10 cellular contexts compared by ENCODE assay signal in genomic region chr15:40878785-40879184, GRCh38. TPM values are rescaled to one million over a fixed set of nuclear protein-coding genes. Genes with fewer than 3 reads are reported as not detected.
DNase-seq lines count a peak whose midpoint lies in the region; ATAC-seq, FAIRE-seq and TF ChIP-seq lines count a peak whose summit lies in the region.
"Had no signal": no experiment of that assay in that cellular context is flagged by ENCODE, and none has a peak within 500 bp of the region (broad histone marks: within the 10 kb centered on the region; RNA-seq: fewer than 3 reads in every experiment).

No MANE protein-coding gene starts in this region.

- H3K27me3 Mint-ChIP-seq in T-helper 2 cell treated with Interferon-gamma antibody and Interleukin-4, amounts not matched to agents 5 μg/mL and 100 μg/mL, for 36 hours (ENCODE audit: low read depth), result peaks cover 13% of the 10 kb centered on the region
- no peaks in the 10 kb centered on the region for H3K27me3 Mint-ChIP-seq in astrocyte (ENCODE audit: low read depth, unreplicated experiment)

- H3K79me2 ChIP-seq in astrocyte (ENCODE audit: insufficient read depth, low read length), result no peaks in the 10 kb centered on the region

- H2AFZ ChIP-seq in astrocyte (ENCODE audit: low read depth, low read length), result no peak overlapping the region

- H3K4me1 Mint-ChIP-seq in T-helper 2 cell treated with Interferon-gamma antibody and Interleukin-4, amounts not matched to agents 5 μg/mL and 100 μg/mL, for 36 hours (ENCODE audit: low read depth), result peaks cover 14% of the 10 kb centered on the region
- peaks cover 3% of the 10 kb centered on the region for H3K4me1 Mint-ChIP-seq in astrocyte (ENCODE audit: low read depth, unreplicated experiment)

- H3K27me3 ChIP-seq in astrocyte (ENCODE audit: insufficient read depth, low read length) (peaks cover 3% of the 10 kb centered on the region), prostate gland (replicated peaks; ENCODE audit: insufficient read depth) (no peaks in the 10 kb centered on the region), uterus (no peaks in the 10 kb centered on the region)

- H4K20me1 ChIP-seq in astrocyte (ENCODE audit: insufficient read depth, low read length), result no peaks in the 10 kb centered on the region

- H3K9ac ChIP-seq in astrocyte (ENCODE audit: low read length), result no peak overlapping the region

- peak; percentile 48 for DNase-seq in T-helper 2 cell treated with Interferon-gamma antibody and Interleukin-4, amounts not matched to agents 5 μg/mL and 100 μg/mL, for 36 hours (ENCODE audit: low spot score)
- no peak for DNase-seq in T-helper 2 cell
- DNase-seq in astrocyte (ENCODE audit: low read depth), result peak; percentile 44
- DNase-seq in prostate gland (ENCODE audit: low spot score), result no peak
- DNase-seq in uterus, result no peak

- no peak for FAIRE-seq in astrocyte (lab: Jason Lieb, UNC)

- H3K4me1 ChIP-seq in astrocyte (ENCODE audit: insufficient read depth, low read length) (peaks cover under 1% of the 10 kb centered on the region), prostate gland (replicated peaks) (no peaks in the 10 kb centered on the region), uterus (peaks cover 0 to 5% of the 10 kb centered on the region in 2 donors)

- no peak for TF ChIP-seq CTCF in astrocyte (IDR thresholded peaks at IDR 0.05; ENCODE audit: insufficient read depth, low read depth, low read length)
- TF ChIP-seq CTCF in prostate gland (IDR thresholded peaks at IDR 0.05), result no peak
- no peak for TF ChIP-seq CTCF in uterus (IDR thresholded peaks at IDR 0.05)

- WGBS in prostate gland, result 65% methylated on average over 1 of the region's 1 CpG

- no peaks in the 10 kb centered on the region for H3K9me3 Mint-ChIP-seq in T-helper 2 cell treated with Interferon-gamma antibody and Interleukin-4, amounts not matched to agents 5 μg/mL and 100 μg/mL, for 36 hours
- no peaks in the 10 kb centered on the region for H3K9me3 Mint-ChIP-seq in astrocyte (ENCODE audit: unreplicated experiment)

- TF ChIP-seq POLR2A in prostate gland (IDR thresholded peaks at IDR 0.05), result peak; percentile 16
- TF ChIP-seq POLR2A in uterus (IDR thresholded peaks at IDR 0.05), result no peak

- H3K9me3 ChIP-seq in astrocyte (ENCODE audit: insufficient read depth, low read depth, low read length) (no peaks in the 10 kb centered on the region), prostate gland (no peaks in the 10 kb centered on the region), uterus (no peaks in the 10 kb centered on the region)

- intact Hi-C loops in prostate gland (cut with DNase I) (no loop called here), uterus (cut with DNase I; ENCODE audit: low total_unique reads) (no loop called here)

- H3K27ac Mint-ChIP-seq in T-helper 2 cell treated with Interferon-gamma antibody and Interleukin-4, amounts not matched to agents 5 μg/mL and 100 μg/mL, for 36 hours, result no peak overlapping the region
- no peak overlapping the region for H3K27ac Mint-ChIP-seq in astrocyte (ENCODE audit: unreplicated experiment)

- no peak overlapping the region for H3K4me3 ChIP-seq in astrocyte (ENCODE audit: insufficient read depth, low read depth, low read length)
- no peak overlapping the region for H3K4me3 ChIP-seq in prostate gland
- H3K4me3 ChIP-seq in uterus, result no peak overlapping the region

- peak; percentile 59 for ATAC-seq in HG03108 (IDR thresholded peaks at IDR 0.05; ENCODE audit: unreplicated experiment)
- no peak for ATAC-seq in HG03354 (IDR thresholded peaks at IDR 0.05; ENCODE audit: poor library complexity, severe bottlenecking, unreplicated experiment)
- ATAC-seq in HG02970 (IDR thresholded peaks at IDR 0.05; ENCODE audit: low FRiP score, unreplicated experiment), result no peak

- no peaks in the 10 kb centered on the region for H3K36me3 Mint-ChIP-seq in T-helper 2 cell treated with Interferon-gamma antibody and Interleukin-4, amounts not matched to agents 5 μg/mL and 100 μg/mL, for 36 hours (ENCODE audit: low read depth)
- no peaks in the 10 kb centered on the region for H3K36me3 Mint-ChIP-seq in astrocyte (ENCODE audit: low read depth, unreplicated experiment)

- H3K36me3 ChIP-seq in astrocyte (ENCODE audit: insufficient read depth, low read length), result no peaks in the 10 kb centered on the region
- no peaks in the 10 kb centered on the region for H3K36me3 ChIP-seq in prostate gland
- H3K36me3 ChIP-seq in uterus, result no peaks in the 10 kb centered on the region

- no peak overlapping the region for H3K4me3 Mint-ChIP-seq in T-helper 2 cell treated with Interferon-gamma antibody and Interleukin-4, amounts not matched to agents 5 μg/mL and 100 μg/mL, for 36 hours
- no peak overlapping the region for H3K4me3 Mint-ChIP-seq in astrocyte (ENCODE audit: unreplicated experiment)

- H3K4me2 ChIP-seq in astrocyte (ENCODE audit: low read length), result no peak overlapping the region

- H3K27ac ChIP-seq in astrocyte (ENCODE audit: low read depth, low read length) (no peak overlapping the region), prostate gland (no peak overlapping the region), uterus (no peak overlapping the region)

RNA-seq across cellular contexts. Expression of gene RHOV, which starts 4.8 kb away (rescaled TPM):
- total RNA-seq in astrocyte, result 0.43 and 0.61 TPM in 2 replicates
- total RNA-seq in prostate gland, result 10 to 100 TPM in 1 of 2 donors, 1 to 10 TPM in 1; 5.9 to 11.7 TPM
- under 1 TPM in 1 of 4 donors, not detected in 3; 0.76 TPM for total RNA-seq in uterus
- total RNA-seq: myocyte had no signal

RNA-seq across cellular contexts. Expression of gene VPS18, which starts 15.5 kb away (rescaled TPM):
- total RNA-seq in astrocyte (35.8 and 37.6 TPM in 2 replicates), prostate gland (10 to 100 TPM; 32.4 to 39.0 TPM), uterus (10 to 100 TPM in 2 of 4 donors, 1 to 10 TPM in 2; 3.8 to 33.3 (median 17.3) TPM)

RNA-seq across cellular contexts. Expression of gene SPINT1, which starts 34.9 kb away (rescaled TPM):
- total RNA-seq in astrocyte, result 30.1 and 40.3 TPM in 2 replicates
- total RNA-seq in prostate gland, result 100 to 1,000 TPM; 143 to 295 TPM
- 10 to 100 TPM in 1 of 4 donors, 1 to 10 TPM in 2, not detected in 1; 2.0 to 38.1 (median 2.3) TPM for total RNA-seq in uterus
- total RNA-seq: myocyte had no signal

RNA-seq across cellular contexts. Expression of gene PPP1R14D, which starts 50.3 kb away (rescaled TPM):
- total RNA-seq in astrocyte (not detected in 2 replicates), prostate gland (under 1 TPM in 1 of 2 donors, not detected in 1; 0.97 TPM), uterus (not detected)
- total RNA-seq: myocyte, SK-MEL-5 had no signal

RNA-seq across cellular contexts. Expression of gene DLL4, which starts 50.4 kb away (rescaled TPM):
- total RNA-seq in astrocyte, result 0.09 and 0.29 TPM in 2 replicates
- 1 to 10 TPM; 6.2 to 6.5 TPM for total RNA-seq in prostate gland
- total RNA-seq in uterus, result 10 to 100 TPM; 18.2 to 31.1 (median 22.6) TPM

Comparison
In these comparisons a context has a peak if more than half of its experiments do, and no peak if none do; other contexts are left out.
1. DNase-seq: peak in T-helper 2 cell treated with Interferon-gamma antibody and Interleukin-4, amounts not matched to agents 5 μg/mL and 100 μg/mL, for 36 hours (single experiment) and astrocyte (single experiment); none in T-helper 2 cell (0 of 5), prostate gland (single experiment) and uterus (0 of 2).